Comparison of ENCODE assay signal across 27 cellular contexts in genomic region chr22:42001127-42001526, GRCh38. TPM values are rescaled to one million over a fixed set of nuclear protein-coding genes. Genes with fewer than 3 reads are reported as not detected.
DNase-seq lines count a peak whose midpoint lies in the region; ATAC-seq, FAIRE-seq and TF ChIP-seq lines count a peak whose summit lies in the region.
"Had no signal": no experiment of that assay in that cellular context is flagged by ENCODE, and none has a peak within 500 bp of the region (broad histone marks: within the 10 kb centered on the region; RNA-seq: fewer than 3 reads in every experiment).

No MANE protein-coding gene starts in this region.

- no peaks in the 10 kb centered on the region for H3K36me3 ChIP-seq in GM12878 (ENCODE audit: control insufficient read depth in 2 of 2, insufficient read depth in 2 of 2, low read length in 1 of 2)
- H3K36me3 ChIP-seq in left lung, result peaks cover 0 to 7% of the 10 kb centered on the region in 2 donors
- H3K36me3 ChIP-seq: adrenal gland, MG63, SJCRH30, upper lobe of right lung had no signal

- H3K4me3 Mint-ChIP-seq in HFFc6, result no peak overlapping the region
- H3K4me3 Mint-ChIP-seq: activated T-cell treated with anti-CD3 and anti-CD28 coated beads, Interleukin-2, amount 50 U/mL, for 4 hours; CD8-positive, alpha-beta T cell had no signal

- H3K27ac ChIP-seq in GM12878 (ENCODE audit: control insufficient read depth, insufficient read depth), result no peak overlapping the region
- no peak overlapping the region for H3K27ac ChIP-seq in left lung
- H3K27ac ChIP-seq: adrenal gland, SJCRH30, upper lobe of right lung had no signal

- no peak for TF ChIP-seq POLR2A in GM12878 (IDR thresholded peaks at IDR 0.05; ENCODE audit: low read depth, low read length)

- no peak overlapping the region for H3K4me2 ChIP-seq in GM12878 (ENCODE audit: control insufficient read depth, insufficient read depth)

- TF ChIP-seq RAD21 in GM12878 (IDR thresholded peaks at IDR 0.05; ENCODE audit: insufficient read depth, low read depth, low read length), result no peak

- peaks cover 13% of the 10 kb centered on the region for H3K4me1 ChIP-seq in GM12878 (ENCODE audit: control insufficient read depth, insufficient read depth, low read length)
- peaks cover 0 to 8% of the 10 kb centered on the region in 2 donors for H3K4me1 ChIP-seq in left lung
- H3K4me1 ChIP-seq: SJCRH30, upper lobe of right lung had no signal

- H3K36me3 Mint-ChIP-seq in HFFc6 (ENCODE audit: low read depth), result no peaks in the 10 kb centered on the region

- no TSS peak for BruUV-seq in GM12878 (replicated peaks; lab: Mats Ljungman, UMichigan)

- no peaks in the 10 kb centered on the region; the same call in 1 of the 3 replicates for H3K9me3 ChIP-seq in GM12878 (replicated peaks; ENCODE audit: control insufficient read depth, insufficient read depth, low read length)
- H3K9me3 ChIP-seq in left lung, result no peaks in the 10 kb centered on the region
- H3K9me3 ChIP-seq: adrenal gland, MG63, SJCRH30 had no signal

- TF ChIP-seq EP300 in GM12878 (IDR thresholded peaks at IDR 0.05; ENCODE audit: borderline replicate concordance in 1 of 2, control insufficient read depth in 1 of 2, low read depth in 2 of 2, low read length in 2 of 2), result no peak

- SMC1A ChIA-PET in GM12878 (lab: Charles Lee; ENCODE audit: uncharacterized antibody, unreplicated experiment), result no interaction called here

- DNase-seq in A172 (ENCODE audit: low spot score), result peak; percentile 8
- DNase-seq in HFFc6, result peak; percentile 6
- no peak for DNase-seq in GM12878 (ENCODE audit: low read depth, low spot score)
- DNase-seq in glomerular endothelial cell (ENCODE audit: extremely low read depth, low read depth, low spot score), result peak; percentile 61
- DNase-seq in effector CD4-positive, alpha-beta T cell, result no peak
- DNase-seq in inferior parietal cortex (ENCODE audit: extremely low spot score), result no peak
- no peak for DNase-seq in left lung
- DNase-seq: activated naive CD4-positive, alpha-beta T cell; activated T-cell treated with anti-CD3 and anti-CD28 coated beads, Interleukin-2, amount 50 U/mL, for 4 hours; AML-193; CD8-positive, alpha-beta T cell; effector memory CD8-positive, alpha-beta T cell; GF-D8; MG63; NCI-H1417; NCI-H2107; NCI-H446; SJCRH30; stimulated activated CD8-positive, alpha-beta memory T cell treated with anti-CD3 and anti-CD28 coated beads, Interleukin-4, amount 100 ng/mL, for 48 hours had no signal

- FAIRE-seq in GM12878 (lab: Jason Lieb, UNC), result no peak
- FAIRE-seq: A204.1, colon, RCC 7860, TTC549 had no signal

- POLR2A ChIA-PET in GM12878 (lab: Charles Lee), result interaction anchor here (0.7 kb wide), 1 partner anchor 225 kb away, joined by 4 read pairs; no protein-coding TSS in a partner anchor

- in situ Hi-C loops in GM12878 (cut with MboI), result no loop called here

- no peak for ATAC-seq in GM12878
- no peak for ATAC-seq in GM18907 (IDR thresholded peaks at IDR 0.05; ENCODE audit: unreplicated experiment)
- ATAC-seq in left lung, result no peak
- ATAC-seq: activated T-cell treated with anti-CD3 and anti-CD28 coated beads, Interleukin-2, amount 50 U/mL, for 4 hours; CD8-positive, alpha-beta T cell; effector memory CD8-positive, alpha-beta T cell; upper lobe of right lung had no signal

- 82% methylated on average over 8 of the region's 8 CpGs for WGBS in GM12878 (ENCODE audit: insufficient coverage, insufficient replicate concordance, low lambda C conversion rate, missing lambda C conversion rate)

- H3K4me1 Mint-ChIP-seq in HFFc6 (ENCODE audit: low read depth), result 0 out of 2 replicates have a peak, but pooled peaks cover 5% of the 10 kb centered on the region

- RAD21 ChIA-PET in GM12878 (lab: Charles Lee; ENCODE audit: unreplicated experiment), result interaction anchor here (0.7 kb wide), 1 partner anchor 54 kb away, joined by 3 read pairs; the partner anchor contains the start of gene CENPM

- no peak overlapping the region for H3K9ac ChIP-seq in GM12878 (ENCODE audit: control insufficient read depth, insufficient read depth, low read length)

- TF ChIP-seq CTCF in HFFc6 (IDR thresholded peaks at IDR 0.05) (no peak), GM12878 (IDR thresholded peaks at IDR 0.05 in 2 of 3, conservative IDR thresholded peaks at IDR 0.05 in 1 of 3; ENCODE audit: control insufficient read depth in 2 of 3, extremely low read depth in 1 of 3, insufficient read depth in 1 of 3, low read depth in 3 of 3, low read length in 3 of 3) (no peak), left lung (IDR thresholded peaks at IDR 0.05) (no peak)

- CTCF ChIA-PET in GM12878 (lab: Yijun Ruan, JAX), result no interaction called here

- peaks cover 4% of the 10 kb centered on the region; the same call in 1 of the 2 replicates for H3K9me3 Mint-ChIP-seq in HFFc6

- H3K27ac Mint-ChIP-seq in HFFc6, result no peak overlapping the region
- H3K27ac Mint-ChIP-seq: CD8-positive, alpha-beta T cell; effector memory CD8-positive, alpha-beta T cell had no signal

- peaks cover 21% of the 10 kb centered on the region for H3K27me3 Mint-ChIP-seq in HFFc6 (ENCODE audit: insufficient read depth)

- H3K27me3 ChIP-seq in GM12878 (replicated peaks in 1 of 2; ENCODE audit: control insufficient read depth in 2 of 2, insufficient read depth in 2 of 2, low read length in 1 of 2) (no peaks in the 10 kb centered on the region), left lung (no peaks in the 10 kb centered on the region)
- H3K27me3 ChIP-seq: adrenal gland, MG63, SJCRH30, upper lobe of right lung had no signal

- peaks cover 5% of the 10 kb centered on the region for H3K79me2 ChIP-seq in GM12878 (ENCODE audit: control insufficient read depth, insufficient read depth, low read length)

- no peak overlapping the region for H3K4me3 ChIP-seq in GM12878
- no peak overlapping the region for H3K4me3 ChIP-seq in left lung
- H3K4me3 ChIP-seq: adrenal gland, MG63, SJCRH30, upper lobe of right lung had no signal

- intact Hi-C loops in GM12878 (cut with micrococcal nuclease; ENCODE audit: unreplicated experiment) (no loop called here), left lung (cut with DNase I) (no loop called here)

- H4K20me1 ChIP-seq in GM12878 (ENCODE audit: control insufficient read depth, insufficient read depth), result no peaks in the 10 kb centered on the region

- H2AFZ ChIP-seq in GM12878 (ENCODE audit: control insufficient read depth, low read depth, low read length), result no peak overlapping the region

RNA-seq across cellular contexts. Expression of gene WBP2NL, which starts 2.5 kb away (rescaled TPM):
- total RNA-seq in A172 (2014; rRNA removed; shearing (Covaris generic)), result not detected in 2 replicates
- not detected for total RNA-seq in HFFc6 (2021; fragmentation: NEBNext Ultra II Directional; extraction: Animal tissue kit (Norgen Biotek cat#: 25700))
- 6.0 and 8.9 TPM in 2 replicates for total RNA-seq in GM12878 (2013; cell fraction: nucleolus; rRNA removed)
- total RNA-seq in GM12878 (2014; rRNA removed) (0.65 and 1.1 TPM in 2 replicates), GM12878 (2014; rRNA removed; fragmentation: Illumina TruSeq; extraction: Trizol) (1.3 and 1.4 TPM in 2 replicates), GM12878 (2021) (1.5 and 1.8 TPM in 2 replicates), glomerular endothelial cell (0.41 and 0.97 TPM in 2 replicates), left lung (1 to 10 TPM; 1.6 to 1.8 TPM)
- polyA plus RNA-seq in GM12878 (2011; ENCODE audit: low read depth), result 1.4 TPM
- polyA plus RNA-seq in GM12878 (2011; rRNA removed) (0.46 and 0.88 TPM in 2 replicates), GM12878 (2014; fragmentation: Illumina TruSeq; extraction: Trizol) (1.7 and 2.8 TPM in 2 replicates), GM12878 (2014; fragmentation: Nextera tagmentation; extraction: Ambion mirVana) (1 to 10 TPM; 1.3 to 1.6 TPM), GM12878 (2014; rRNA removed) (0.70 and 1.9 TPM in 2 replicates), GM12878 (2016; fragmentation: Nextera tagmentation; extraction: Ambion mirVana) (1 to 10 TPM in 1 of 2 experiments, under 1 TPM in 1; 0.90 to 1.3 TPM)
- 0.25 and 0.40 TPM in 2 replicates for polyA plus RNA-seq in GM12878 (2011; cell fraction: cytosol; rRNA removed)
- polyA plus RNA-seq in GM12878 (2011; cell fraction: nucleus; rRNA removed), result 0.70 and 0.90 TPM in 2 replicates
- polyA plus RNA-seq in GM12878 (2012), result 1.3 and 1.9 TPM in 2 replicates
- 0.51 and 0.82 TPM in 2 replicates for polyA minus RNA-seq in GM12878 (2011; rRNA and poly(A)+ RNA removed)
- polyA minus RNA-seq in GM12878 (2011; cell fraction: cytosol; rRNA and poly(A)+ RNA removed), result not detected in 2 replicates
- polyA minus RNA-seq in GM12878 (2011; cell fraction: nucleus; rRNA and poly(A)+ RNA removed), result 0.48 and 0.57 TPM in 2 replicates
- total RNA-seq: SJCRH30 had no signal

RNA-seq across cellular contexts. Expression of gene SEPTIN3, which starts 31.9 kb away (rescaled TPM):
- 7.7 and 8.3 TPM in 2 replicates for total RNA-seq in A172 (2014; rRNA removed; shearing (Covaris generic))
- under 1 TPM in 2 of 6 experiments, not detected in 4; 0.05 to 0.17 TPM for total RNA-seq in HFFc6 (2021; fragmentation: NEBNext Ultra II Directional; extraction: Animal tissue kit (Norgen Biotek cat#: 25700))
- total RNA-seq in GM12878 (2013; cell fraction: nucleolus; rRNA removed), result 1.1 and 1.5 TPM in 2 replicates
- total RNA-seq in GM12878 (2014; rRNA removed) (1.1 and 1.5 TPM in 2 replicates), GM12878 (2014; rRNA removed; fragmentation: Illumina TruSeq; extraction: Trizol) (1.3 and 1.4 TPM in 2 replicates), GM12878 (2021) (1.7 and 1.9 TPM in 2 replicates), glomerular endothelial cell (0.12 TPM in 1 of 2 replicates, not detected in the other), left lung (1 to 10 TPM in 1 of 2 donors, under 1 TPM in 1; 0.99 to 2.0 TPM)
- 0.22 TPM for polyA plus RNA-seq in GM12878 (2011; ENCODE audit: low read depth)
- polyA plus RNA-seq in GM12878 (2011; rRNA removed) (0.43 and 0.52 TPM in 2 replicates), GM12878 (2014; fragmentation: Illumina TruSeq; extraction: Trizol) (3.1 TPM in 2 replicates), GM12878 (2014; fragmentation: Nextera tagmentation; extraction: Ambion mirVana) (under 1 TPM; 0.39 to 0.60 TPM), GM12878 (2014; rRNA removed) (1.5 and 1.8 TPM in 2 replicates), GM12878 (2016; fragmentation: Nextera tagmentation; extraction: Ambion mirVana) (under 1 TPM; 0.05 to 0.15 TPM)
- 0.28 and 0.31 TPM in 2 replicates for polyA plus RNA-seq in GM12878 (2011; cell fraction: cytosol; rRNA removed)
- 0.59 and 0.82 TPM in 2 replicates for polyA plus RNA-seq in GM12878 (2011; cell fraction: nucleus; rRNA removed)
- 0.49 and 1.3 TPM in 2 replicates for polyA plus RNA-seq in GM12878 (2012)
- 0.52 and 0.73 TPM in 2 replicates for polyA minus RNA-seq in GM12878 (2011; rRNA and poly(A)+ RNA removed)
- not detected in 2 replicates for polyA minus RNA-seq in GM12878 (2011; cell fraction: cytosol; rRNA and poly(A)+ RNA removed)
- 0.19 and 0.36 TPM in 2 replicates for polyA minus RNA-seq in GM12878 (2011; cell fraction: nucleus; rRNA and poly(A)+ RNA removed)

RNA-seq across cellular contexts. Expression of gene CENPM, which starts 54.2 kb away (rescaled TPM):
- 42.4 and 54.8 TPM in 2 replicates for total RNA-seq in A172 (2014; rRNA removed; shearing (Covaris generic))
- total RNA-seq in HFFc6 (2021; fragmentation: NEBNext Ultra II Directional; extraction: Animal tissue kit (Norgen Biotek cat#: 25700)), result 10 to 100 TPM; 15.6 to 29.4 (median 26.3) TPM
- 125 and 139 TPM in 2 replicates for total RNA-seq in GM12878 (2013; cell fraction: nucleolus; rRNA removed)
- 145 and 158 TPM in 2 replicates for total RNA-seq in GM12878 (2014; rRNA removed)
- total RNA-seq in GM12878 (2014; rRNA removed; fragmentation: Illumina TruSeq; extraction: Trizol), result 45.3 and 53.0 TPM in 2 replicates
- 81.6 and 84.4 TPM in 2 replicates for total RNA-seq in GM12878 (2021)
- 21.9 TPM for polyA plus RNA-seq in GM12878 (2011; ENCODE audit: low read depth)
- polyA plus RNA-seq in GM12878 (2011; rRNA removed), result 26.6 and 67.9 TPM in 2 replicates
- polyA plus RNA-seq in GM12878 (2011; cell fraction: cytosol; rRNA removed), result 113 and 161 TPM in 2 replicates
- 245 and 256 TPM in 2 replicates for polyA plus RNA-seq in GM12878 (2011; cell fraction: nucleus; rRNA removed)
- polyA plus RNA-seq in GM12878 (2012), result 42.1 and 48.8 TPM in 2 replicates
- 9.8 and 38.9 TPM in 2 replicates for polyA plus RNA-seq in GM12878 (2014; fragmentation: Illumina TruSeq; extraction: Trizol)
- polyA plus RNA-seq in GM12878 (2014; fragmentation: Nextera tagmentation; extraction: Ambion mirVana), result 10 to 100 TPM; 36.7 to 62.3 TPM
- polyA plus RNA-seq in GM12878 (2014; rRNA removed), result 126 and 148 TPM in 2 replicates
- 100 to 1,000 TPM; 177 to 212 TPM for polyA plus RNA-seq in GM12878 (2016; fragmentation: Nextera tagmentation; extraction: Ambion mirVana)
- polyA minus RNA-seq in GM12878 (2011; rRNA and poly(A)+ RNA removed), result 70.4 and 125 TPM in 2 replicates
- 28.6 and 42.6 TPM in 2 replicates for polyA minus RNA-seq in GM12878 (2011; cell fraction: cytosol; rRNA and poly(A)+ RNA removed)
- 82.8 and 123 TPM in 2 replicates for polyA minus RNA-seq in GM12878 (2011; cell fraction: nucleus; rRNA and poly(A)+ RNA removed)
- total RNA-seq in glomerular endothelial cell, result 10.2 and 10.4 TPM in 2 replicates
- total RNA-seq in left lung, result 10 to 100 TPM in 1 of 2 donors, 1 to 10 TPM in 1; 9.6 to 12.0 TPM
- total RNA-seq: mesenteric fat pad had no signal

Comparison
In these comparisons a context has a peak if more than half of its experiments do, and no peak if none do; other contexts are left out.
1. DNase-seq: peak in A172 (single experiment), HFFc6 (single experiment) and glomerular endothelial cell (single experiment); none in GM12878 (single experiment), effector CD4-positive, alpha-beta T cell (single experiment), inferior parietal cortex (single experiment) and left lung (0 of 2).